Comparison of ENCODE assay signal across 1 cellular context in genomic region chr7:24622646-24623182, GRCh38.
TF ChIP-seq lines count a peak whose summit lies in the region.

No MANE protein-coding gene starts in this region.

TF ChIP-seq in GM12878, 131 proteins besides CTCF, POLR2A, EP300 and RAD21 (continued from another document and continues in another):
- no peak for TF ChIP-seq E4F1 (IDR thresholded peaks at IDR 0.05; ENCODE audit: borderline replicate concordance, partially characterized antibody)
- peak; percentile 63; the same call in 1 of the 2 replicates for TF ChIP-seq NFIC (IDR thresholded peaks at IDR 0.05; ENCODE audit: low read depth, low read length)
- TF ChIP-seq SREBF2 (IDR thresholded peaks at IDR 0.05; ENCODE audit: low read length) = no peak
- TF ChIP-seq TCF12 (IDR thresholded peaks at IDR 0.05; ENCODE audit: low read depth, low read length) = no peak
- TF ChIP-seq ELK1 (IDR thresholded peaks at IDR 0.05; ENCODE audit: low read depth, low read length) = no peak
- no peak for TF ChIP-seq TCF3 (IDR thresholded peaks at IDR 0.05; ENCODE audit: borderline replicate concordance, insufficient read depth, low read depth, low read length)
- no peak for TF ChIP-seq NFYA (IDR thresholded peaks at IDR 0.05; ENCODE audit: borderline replicate concordance, low read depth, low read length)
- no peak for TF ChIP-seq ZSCAN29 (IDR thresholded peaks at IDR 0.05)
- no peak for TF ChIP-seq ZNF592 (IDR thresholded peaks at IDR 0.05)
- no peak for TF ChIP-seq ZNF274 (IDR thresholded peaks at IDR 0.05; ENCODE audit: insufficient read depth, insufficient read length)
- peak; percentile 62; the same call in 1 of the 2 replicates for TF ChIP-seq FOXM1 (IDR thresholded peaks at IDR 0.05; ENCODE audit: low read depth, low read length)
- TF ChIP-seq WRNIP1 (IDR thresholded peaks at IDR 0.05; ENCODE audit: borderline replicate concordance, low read depth, low read length) = no peak
- no peak for TF ChIP-seq BHLHE40 (IDR thresholded peaks at IDR 0.05; ENCODE audit: borderline replicate concordance in 1 of 2, low read depth in 2 of 2, low read length in 1 of 2)
- peak; percentile 53; the same call in 1 of the 2 replicates for TF ChIP-seq RELB (IDR thresholded peaks at IDR 0.05; ENCODE audit: low read depth)
- no peak for TF ChIP-seq ASH2L (IDR thresholded peaks at IDR 0.05; ENCODE audit: borderline replicate concordance, low read depth)
- TF ChIP-seq SUPT20H (IDR thresholded peaks at IDR 0.05; ENCODE audit: borderline replicate concordance, control insufficient read depth, low read depth, low read length) = no peak
- TF ChIP-seq NBN (IDR thresholded peaks at IDR 0.05) = peak; percentile 41; the same call in 1 of the 2 replicates
- TF ChIP-seq HDGF (IDR thresholded peaks at IDR 0.05) = no peak
- no peak for TF ChIP-seq NR2C1 (IDR thresholded peaks at IDR 0.05)
- TF ChIP-seq ETV6 (conservative IDR thresholded peaks at IDR 0.05 in 1 of 2, IDR thresholded peaks at IDR 0.05 in 1 of 2; ENCODE audit: borderline replicate concordance in 1 of 2, low read depth in 1 of 2) = no peak
- no peak for TF ChIP-seq SIX5 (IDR thresholded peaks at IDR 0.05; ENCODE audit: low read depth, low read length, severe bottlenecking)
- no peak for TF ChIP-seq IRF4 (IDR thresholded peaks at IDR 0.05; ENCODE audit: low read depth, low read length)
- TF ChIP-seq ZBED1 (IDR thresholded peaks at IDR 0.05; ENCODE audit: borderline replicate concordance) = no peak
- no peak for TF ChIP-seq USF2 (IDR thresholded peaks at IDR 0.05; ENCODE audit: borderline replicate concordance, low read depth, low read length)
- no peak for TF ChIP-seq ATF3 (IDR thresholded peaks at IDR 0.05; ENCODE audit: borderline replicate concordance, extremely low read depth, low read depth, low read length)
- peak; percentile 26 for TF ChIP-seq SKIL (IDR thresholded peaks at IDR 0.05; ENCODE audit: low read depth, poor library complexity, severe bottlenecking)
- TF ChIP-seq NFXL1 (IDR thresholded peaks at IDR 0.05; ENCODE audit: borderline replicate concordance) = no peak
- no peak for TF ChIP-seq RB1 (IDR thresholded peaks at IDR 0.05; ENCODE audit: borderline replicate concordance)
- no peak for TF ChIP-seq KLF5 (IDR thresholded peaks at IDR 0.05; ENCODE audit: partially characterized antibody)
- no peak for TF ChIP-seq CBX5 (IDR thresholded peaks at IDR 0.05; ENCODE audit: low read depth)
- TF ChIP-seq ESRRA (IDR thresholded peaks at IDR 0.05; ENCODE audit: low read length) = no peak
- TF ChIP-seq ZBTB4 (CRISPR knock-in tag; IDR thresholded peaks at IDR 0.05) = no peak
- TF ChIP-seq KDM1A (IDR thresholded peaks at IDR 0.05; ENCODE audit: borderline replicate concordance) = no peak
- TF ChIP-seq SREBF1 (IDR thresholded peaks at IDR 0.05; ENCODE audit: low read length) = no peak
- no peak for TF ChIP-seq ATF7 (IDR thresholded peaks at IDR 0.05; ENCODE audit: low read depth)
- no peak for TF ChIP-seq BMI1 (IDR thresholded peaks at IDR 0.05; ENCODE audit: borderline replicate concordance)
- TF ChIP-seq RFX5 (IDR thresholded peaks at IDR 0.05; ENCODE audit: low read depth, low read length) = no peak
- TF ChIP-seq SUZ12 (IDR thresholded peaks at IDR 0.05; ENCODE audit: unreplicated experiment) = no peak
- no peak for TF ChIP-seq KAT2A (conservative IDR thresholded peaks at IDR 0.05; ENCODE audit: control insufficient read depth, low read depth, low read length)
- no peak for TF ChIP-seq LARP7 (IDR thresholded peaks at IDR 0.05)
- no peak for TF ChIP-seq NKRF (conservative IDR thresholded peaks at IDR 0.05)
- TF ChIP-seq ZNF207 (IDR thresholded peaks at IDR 0.05; ENCODE audit: borderline replicate concordance) = no peak
- TF ChIP-seq ZBTB33 (IDR thresholded peaks at IDR 0.05) = no peak
